In the genomic region with DNA sequence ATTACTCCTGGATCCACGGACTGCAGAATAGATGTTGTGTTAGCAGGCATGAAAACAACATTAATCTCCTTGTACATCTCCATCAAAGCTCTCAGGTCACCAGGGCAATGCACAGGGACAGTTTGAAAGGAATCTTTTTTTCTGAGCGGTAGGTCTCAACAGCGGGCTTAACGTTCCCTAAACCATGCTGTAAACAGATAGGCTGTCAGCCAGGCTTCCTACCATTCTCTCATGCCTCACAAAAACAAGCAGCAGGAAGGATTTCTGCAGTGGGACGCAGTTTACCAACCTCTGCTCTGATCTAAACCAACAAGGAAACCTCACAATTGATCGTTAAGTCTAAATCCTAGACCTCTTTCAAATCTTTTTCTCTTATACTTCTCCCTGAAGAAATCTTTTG, we compare ENCODE assay signal across 15 cellular contexts. TPM values are rescaled to one million over a fixed set of nuclear protein-coding genes. Genes with fewer than 3 reads are reported as not detected.
DNase-seq lines count a peak whose midpoint lies in the region; ATAC-seq and TF ChIP-seq lines count a peak whose summit lies in the region.
"Had no signal": no experiment of that assay in that cellular context is flagged by ENCODE, and none has a peak within 500 bp of the region (broad histone marks: within the 10 kb centered on the region; RNA-seq: fewer than 3 reads in every experiment).

No MANE protein-coding gene starts in this region.

- no peaks in the 10 kb centered on the region for H3K9me3 Mint-ChIP-seq in activated T-cell treated with anti-CD3 and anti-CD28 coated beads, Interleukin-2, amount 50 U/mL, for 24 hours
- no peaks in the 10 kb centered on the region for H3K9me3 Mint-ChIP-seq in activated T-cell treated with anti-CD3 and anti-CD28 coated beads, Interleukin-2, amount 50 U/mL, for 4 hours
- H3K9me3 Mint-ChIP-seq in activated T-helper 17 cell treated with anti-CD3 and anti-CD28 coated beads, Interleukin-2, amount 50 U/mL, for 72 hours: no peaks in the 10 kb centered on the region
- H3K9me3 Mint-ChIP-seq in neural progenitor cell: peaks cover 10% of the 10 kb centered on the region
- no peaks in the 10 kb centered on the region for H3K9me3 Mint-ChIP-seq in stimulated activated naive CD8-positive, alpha-beta T cell treated with anti-CD3 and anti-CD28 coated beads, Interleukin-15, amount 100 ng/mL, for 72 hours
- H3K9me3 Mint-ChIP-seq: CD4-positive, alpha-beta T cell had no signal

- no peak for ATAC-seq in activated T-cell treated with anti-CD3 and anti-CD28 coated beads, Interleukin-2, amount 50 U/mL, for 4 hours
- no peak for ATAC-seq in activated T-helper 17 cell treated with anti-CD3 and anti-CD28 coated beads, Interleukin-2, amount 50 U/mL, for 72 hours (replicated peaks)
- no peak for ATAC-seq in stimulated activated naive CD8-positive, alpha-beta T cell treated with anti-CD3 and anti-CD28 coated beads, Interleukin-15, amount 100 ng/mL, for 72 hours
- ATAC-seq in HG03045 (IDR thresholded peaks at IDR 0.05; ENCODE audit: unreplicated experiment): no peak
- ATAC-seq: HCT116 had no signal

- no peak overlapping the region for H2AFZ ChIP-seq in neural progenitor cell (replicated peaks)

- peaks cover 71% of the 10 kb centered on the region for H3K4me1 Mint-ChIP-seq in activated T-cell treated with anti-CD3 and anti-CD28 coated beads, Interleukin-2, amount 50 U/mL, for 24 hours (ENCODE audit: low read depth)
- peaks cover 57% of the 10 kb centered on the region for H3K4me1 Mint-ChIP-seq in activated T-cell treated with anti-CD3 and anti-CD28 coated beads, Interleukin-2, amount 50 U/mL, for 4 hours (ENCODE audit: low read depth)
- H3K4me1 Mint-ChIP-seq in activated T-helper 17 cell treated with anti-CD3 and anti-CD28 coated beads, Interleukin-2, amount 50 U/mL, for 72 hours: peaks cover 37% of the 10 kb centered on the region
- H3K4me1 Mint-ChIP-seq in neural progenitor cell: peaks cover 11% of the 10 kb centered on the region
- H3K4me1 Mint-ChIP-seq in stimulated activated naive CD8-positive, alpha-beta T cell treated with anti-CD3 and anti-CD28 coated beads, Interleukin-15, amount 100 ng/mL, for 72 hours: peaks cover 64% of the 10 kb centered on the region

- peaks cover 20% of the 10 kb centered on the region for H3F3A ChIP-seq in neural progenitor cell (ENCODE audit: low read depth)

- peaks cover 32% of the 10 kb centered on the region for H4K20me1 ChIP-seq in neural progenitor cell (ENCODE audit: low read depth)

- H3K79me2 ChIP-seq in neural progenitor cell (ENCODE audit: low read depth): peaks cover 98% of the 10 kb centered on the region

- H3K27me3 Mint-ChIP-seq in activated T-cell treated with anti-CD3 and anti-CD28 coated beads, Interleukin-2, amount 50 U/mL, for 24 hours: no peaks in the 10 kb centered on the region
- H3K27me3 Mint-ChIP-seq in activated T-cell treated with anti-CD3 and anti-CD28 coated beads, Interleukin-2, amount 50 U/mL, for 4 hours (ENCODE audit: low read depth): no peaks in the 10 kb centered on the region
- no peaks in the 10 kb centered on the region for H3K27me3 Mint-ChIP-seq in activated T-helper 17 cell treated with anti-CD3 and anti-CD28 coated beads, Interleukin-2, amount 50 U/mL, for 72 hours
- no peaks in the 10 kb centered on the region for H3K27me3 Mint-ChIP-seq in neural progenitor cell (ENCODE audit: insufficient read depth, low read depth)
- no peaks in the 10 kb centered on the region for H3K27me3 Mint-ChIP-seq in stimulated activated naive CD8-positive, alpha-beta T cell treated with anti-CD3 and anti-CD28 coated beads, Interleukin-15, amount 100 ng/mL, for 72 hours
- H3K27me3 Mint-ChIP-seq: CD4-positive, alpha-beta T cell had no signal

- no peak for DNase-seq in activated T-cell treated with anti-CD3 and anti-CD28 coated beads, Interleukin-2, amount 50 U/mL, for 24 hours
- no peak for DNase-seq in activated T-cell treated with anti-CD3 and anti-CD28 coated beads, Interleukin-2, amount 50 U/mL, for 4 hours
- peak; percentile 8 to 24 for DNase-seq in lung microvascular endothelial cell (ENCODE audit: low read depth in 2 of 2)
- DNase-seq in neural progenitor cell (ENCODE audit: low spot score): peak; percentile 60
- no peak for DNase-seq in stimulated activated naive CD8-positive, alpha-beta T cell treated with anti-CD3 and anti-CD28 coated beads, Interleukin-15, amount 100 ng/mL, for 72 hours
- DNase-seq in HEK293T (ENCODE audit: extremely low spot score): no peak
- DNase-seq: AML-193; C1 segment of cervical spinal cord; CD4-positive, alpha-beta T cell; DMS79 treated with DMSO at 0.1 percent for 48 hours; EL had no signal

- no peaks in the 10 kb centered on the region for H3K36me3 ChIP-seq in neural progenitor cell

- H3K27ac Mint-ChIP-seq in activated T-cell treated with anti-CD3 and anti-CD28 coated beads, Interleukin-2, amount 50 U/mL, for 24 hours: peak overlapping the region; percentile 31
- peak overlapping the region; percentile 76 for H3K27ac Mint-ChIP-seq in activated T-helper 17 cell treated with anti-CD3 and anti-CD28 coated beads, Interleukin-2, amount 50 U/mL, for 72 hours
- H3K27ac Mint-ChIP-seq in neural progenitor cell: no peak overlapping the region
- H3K27ac Mint-ChIP-seq in stimulated activated naive CD8-positive, alpha-beta T cell treated with anti-CD3 and anti-CD28 coated beads, Interleukin-15, amount 100 ng/mL, for 72 hours: no peak overlapping the region
- H3K27ac Mint-ChIP-seq: CD4-positive, alpha-beta T cell had no signal

- POLR2A ChIA-PET in HEK293T (lab: Yijun Ruan, JAX): no interaction called here

- peaks cover 23% of the 10 kb centered on the region for H3K4me1 ChIP-seq in neural progenitor cell

- no peaks in the 10 kb centered on the region for H3K9me3 ChIP-seq in neural progenitor cell (ENCODE audit: low read depth)

- H3K4me3 ChIP-seq in neural progenitor cell: peak overlapping the region; percentile 23

- H3K27ac ChIP-seq in neural progenitor cell: peak overlapping the region; percentile 82
- H3K27ac ChIP-seq: 22Rv1 had no signal

- peak overlapping the region; percentile 71 for H3K4me2 ChIP-seq in neural progenitor cell

- H3K9ac ChIP-seq in neural progenitor cell: no peak overlapping the region

- CTCF ChIA-PET in HEK293T (lab: Yijun Ruan, JAX): no interaction called here

- no peaks in the 10 kb centered on the region for H3K27me3 ChIP-seq in neural progenitor cell

- peaks cover 15% of the 10 kb centered on the region for H3K36me3 Mint-ChIP-seq in activated T-cell treated with anti-CD3 and anti-CD28 coated beads, Interleukin-2, amount 50 U/mL, for 24 hours (ENCODE audit: low read depth)
- H3K36me3 Mint-ChIP-seq in activated T-cell treated with anti-CD3 and anti-CD28 coated beads, Interleukin-2, amount 50 U/mL, for 4 hours (ENCODE audit: insufficient read depth): peaks cover 14% of the 10 kb centered on the region
- H3K36me3 Mint-ChIP-seq in activated T-helper 17 cell treated with anti-CD3 and anti-CD28 coated beads, Interleukin-2, amount 50 U/mL, for 72 hours (ENCODE audit: low read depth): peaks cover 17% of the 10 kb centered on the region
- H3K36me3 Mint-ChIP-seq in neural progenitor cell: peaks cover 12% of the 10 kb centered on the region

- TF ChIP-seq CTCF in neural progenitor cell (IDR thresholded peaks at IDR 0.05): no peak

- H3K4me3 Mint-ChIP-seq in activated T-cell treated with anti-CD3 and anti-CD28 coated beads, Interleukin-2, amount 50 U/mL, for 24 hours: no peak overlapping the region
- no peak overlapping the region for H3K4me3 Mint-ChIP-seq in activated T-cell treated with anti-CD3 and anti-CD28 coated beads, Interleukin-2, amount 50 U/mL, for 4 hours
- peak overlapping the region; percentile 63 for H3K4me3 Mint-ChIP-seq in activated T-helper 17 cell treated with anti-CD3 and anti-CD28 coated beads, Interleukin-2, amount 50 U/mL, for 72 hours
- H3K4me3 Mint-ChIP-seq in neural progenitor cell: no peak overlapping the region
- H3K4me3 Mint-ChIP-seq in stimulated activated naive CD8-positive, alpha-beta T cell treated with anti-CD3 and anti-CD28 coated beads, Interleukin-15, amount 100 ng/mL, for 72 hours: no peak overlapping the region
- H3K4me3 Mint-ChIP-seq: CD4-positive, alpha-beta T cell had no signal

TF ChIP-seq in HEK293T, 16 proteins besides CTCF, POLR2A, EP300 and RAD21:
- no peak for TF ChIP-seq HDGF (IDR thresholded peaks at IDR 0.05; ENCODE audit: borderline replicate concordance)
- no peak for TF ChIP-seq BHLHE40 (IDR thresholded peaks at IDR 0.05; ENCODE audit: borderline replicate concordance)

RNA-seq across cellular contexts. Expression of a gene that starts 50.8 kb away (rescaled TPM):
- total RNA-seq in activated T-cell treated with anti-CD3 and anti-CD28 coated beads, Interleukin-2, amount 50 U/mL, for 4 hours: 10 to 100 TPM; 14.2 to 17.3 (median 15.7) TPM
- 10 to 100 TPM; 20.1 to 28.1 TPM for total RNA-seq in activated T-helper 17 cell treated with anti-CD3 and anti-CD28 coated beads, Interleukin-2, amount 50 U/mL, for 72 hours
- total RNA-seq in lung microvascular endothelial cell (6.5 and 9.3 TPM in 2 replicates), neural progenitor cell (ENCODE audit: low replicate concordance) (19.1 and 21.4 TPM in 2 replicates)

Comparison
In these comparisons a context has a peak if more than half of its experiments do, and no peak if none do; other contexts are left out.
1. DNase-seq: peak in lung microvascular endothelial cell (2 of 2) and neural progenitor cell (single experiment); none in activated T-cell treated with anti-CD3 and anti-CD28 coated beads, Interleukin-2, amount 50 U/mL, for 24 hours (single experiment), activated T-cell treated with anti-CD3 and anti-CD28 coated beads, Interleukin-2, amount 50 U/mL, for 4 hours (single experiment), stimulated activated naive CD8-positive, alpha-beta T cell treated with anti-CD3 and anti-CD28 coated beads, Interleukin-15, amount 100 ng/mL, for 72 hours (0 of 2) and HEK293T (single experiment).
2. H3K27ac Mint-ChIP-seq: peak in activated T-cell treated with anti-CD3 and anti-CD28 coated beads, Interleukin-2, amount 50 U/mL, for 24 hours (single experiment) and activated T-helper 17 cell treated with anti-CD3 and anti-CD28 coated beads, Interleukin-2, amount 50 U/mL, for 72 hours (single experiment); none in neural progenitor cell (single experiment) and stimulated activated naive CD8-positive, alpha-beta T cell treated with anti-CD3 and anti-CD28 coated beads, Interleukin-15, amount 100 ng/mL, for 72 hours (0 of 2).